29 cellular contexts compared by ENCODE assay signal in the genomic region with DNA sequence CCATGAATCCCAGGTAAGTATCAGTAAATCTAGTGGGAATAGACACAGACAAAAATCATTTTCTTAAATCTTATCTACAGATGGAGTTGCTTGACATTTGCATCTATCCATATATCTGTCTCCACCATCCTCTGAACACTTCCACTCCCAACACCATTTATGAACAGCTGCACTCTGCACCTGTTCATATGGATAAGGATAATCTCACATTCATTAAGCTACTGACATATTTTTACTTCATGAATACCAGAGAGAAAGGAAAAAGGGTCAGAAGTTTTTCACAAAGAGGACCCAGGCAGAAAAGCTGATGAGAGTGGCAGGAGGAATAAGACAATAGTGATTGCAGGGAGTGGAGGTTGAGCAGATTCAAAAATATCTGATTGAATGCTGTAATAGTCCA.
"Had no signal": no experiment of that assay in that cellular context is flagged by ENCODE, and none has a peak within 500 bp of the region (broad histone marks: within the 10 kb centered on the region; RNA-seq: fewer than 3 reads in every experiment).

No MANE protein-coding gene starts in this region.

- H3K4me1 ChIP-seq: adrenal gland, body of pancreas, esophagus muscularis mucosa, foreskin keratinocyte, gastrocnemius medialis, heart left ventricle had no signal

- H3K27me3 ChIP-seq: adrenal gland, body of pancreas, esophagus muscularis mucosa, foreskin keratinocyte, gastrocnemius medialis, heart left ventricle had no signal

- H3K27ac ChIP-seq: adrenal gland, body of pancreas, esophagus muscularis mucosa, foreskin keratinocyte, gastrocnemius medialis, heart left ventricle had no signal

- H3K9me3 ChIP-seq: adrenal gland, body of pancreas, esophagus muscularis mucosa, gastrocnemius medialis had no signal

- DNase-seq: activated CD4-positive, alpha-beta memory T cell treated with anti-CD3 and anti-CD28 coated beads, Interleukin-2, amount 10 ng/mL, durations not matched to agents 7 days and 5 days; activated CD4-positive, alpha-beta T cell treated with anti-CD3 and anti-CD28 coated beads for 1 hour; activated CD4-positive, alpha-beta T cell treated with anti-CD3 and anti-CD28 coated beads for 4 hours; activated CD4-positive, alpha-beta T cell treated with anti-CD3 and anti-CD28 coated beads, Interleukin-2, amount 10 ng/mL, durations not matched to agents 7 days and 5 days; activated CD4-positive, alpha-beta T cell treated with anti-CD3 and anti-CD28 coated beads, Interleukin-2, amount 50 U/mL, for 4 hours; activated CD8-positive, alpha-beta memory T cell treated with anti-CD3 and anti-CD28 coated beads, Interleukin-2, amount 50 U/mL, for 48 hours; activated gamma-delta T cell; activated naive CD4-positive, alpha-beta T cell; activated naive CD8-positive, alpha-beta T cell treated with anti-CD3 and anti-CD28 coated beads for 36 hours; activated naive CD8-positive, alpha-beta T cell treated with anti-CD3 and anti-CD28 coated beads, Interleukin-2, amount 50 U/mL, for 24 hours; activated T-cell treated with anti-CD3 and anti-CD28 coated beads for 4 hours; activated T-cell treated with anti-CD3 and anti-CD28 coated beads, Interleukin-2, amount 50 U/mL, for 24 hours; activated T-cell treated with anti-CD3 and anti-CD28 coated beads, Interleukin-2, amount 50 U/mL, for 72 hours; adrenal gland; amygdala; aorta; body of pancreas; caudate nucleus; cortex of kidney; dermis blood vessel endothelial cell; effector CD4-positive, alpha-beta T cell; effector memory CD8-positive, alpha-beta T cell; erythroblast; foreskin keratinocyte; gastrocnemius medialis; glutamatergic neuron; heart left ventricle; T-helper 2 cell had no signal

- H3K36me3 ChIP-seq: adrenal gland, esophagus muscularis mucosa, gastrocnemius medialis, heart left ventricle had no signal

- H3K4me3 ChIP-seq: adrenal gland, body of pancreas, esophagus muscularis mucosa, gastrocnemius medialis, heart left ventricle had no signal
